24 cellular contexts compared by ENCODE assay signal in the genomic region with DNA sequence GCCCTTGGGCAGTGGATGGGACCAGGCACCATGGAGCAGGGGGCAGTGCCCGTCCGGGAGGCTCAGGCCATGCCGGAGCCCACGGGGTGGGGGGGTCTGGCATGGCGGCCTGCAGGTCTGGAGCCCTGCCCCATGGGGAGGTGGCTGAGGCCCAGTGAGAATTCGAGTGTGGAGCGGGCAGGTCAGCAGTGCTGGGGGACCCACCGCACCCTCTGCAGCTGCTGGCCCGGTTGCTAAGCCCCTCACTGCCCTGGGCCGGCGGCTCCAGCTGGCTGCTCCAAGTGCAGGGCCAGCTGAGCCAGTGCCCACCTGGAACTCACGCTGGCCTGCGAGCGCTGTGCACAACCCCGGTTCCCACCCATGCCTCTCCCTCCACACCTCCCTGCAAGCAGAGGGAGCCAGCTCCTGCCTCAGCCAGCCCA.
"Had no signal": no experiment of that assay in that cellular context is flagged by ENCODE, and none has a peak within 500 bp of the region (broad histone marks: within the 10 kb centered on the region; RNA-seq: fewer than 3 reads in every experiment).

No MANE protein-coding gene starts in this region.

- H3K4me3 Mint-ChIP-seq: activated CD4-positive, alpha-beta memory T cell treated with anti-CD3 and anti-CD28 coated beads for 36 hours; activated CD4-positive, alpha-beta T cell treated with anti-CD3 and anti-CD28 coated beads for 36 hours; activated CD4-positive, alpha-beta T cell treated with anti-CD3 and anti-CD28 coated beads, Interleukin-2, amount 10 ng/mL, durations not matched to agents 24 days and 14 days; activated naive CD4-positive, alpha-beta T cell treated with anti-CD3 and anti-CD28 coated beads for 36 hours; activated naive CD4-positive, alpha-beta T cell treated with anti-CD3 and anti-CD28 coated beads, Interleukin-2, amount 50 U/mL, for 24 hours; activated naive CD8-positive, alpha-beta T cell treated with anti-CD3 and anti-CD28 coated beads for 36 hours; activated naive CD8-positive, alpha-beta T cell treated with anti-CD3 and anti-CD28 coated beads, Interleukin-2, amount 50 U/mL, for 24 hours; activated T-cell treated with anti-CD3 and anti-CD28 coated beads, Interleukin-2, amount 50 U/mL, for 24 hours; activated T-cell treated with anti-CD3 and anti-CD28 coated beads, Interleukin-2, amount 50 U/mL, for 72 hours; dendritic cell treated with granulocyte-macrophage colony-stimulating factor and Interleukin-4, amounts not matched to agents 40 ng/mL and 50 ng/mL, for 4 days; endodermal cell had no signal

- H3K4me1 Mint-ChIP-seq: activated CD4-positive, alpha-beta T cell treated with anti-CD3 and anti-CD28 coated beads for 36 hours; activated CD4-positive, alpha-beta T cell treated with anti-CD3 and anti-CD28 coated beads, Interleukin-2, amount 10 ng/mL, durations not matched to agents 24 days and 14 days; activated naive CD4-positive, alpha-beta T cell treated with anti-CD3 and anti-CD28 coated beads, Interleukin-2, amount 50 U/mL, for 24 hours; activated naive CD8-positive, alpha-beta T cell treated with anti-CD3 and anti-CD28 coated beads for 36 hours; activated naive CD8-positive, alpha-beta T cell treated with anti-CD3 and anti-CD28 coated beads, Interleukin-2, amount 50 U/mL, for 24 hours; endodermal cell had no signal

- H3K27me3 ChIP-seq: adrenal gland, body of pancreas, dorsolateral prefrontal cortex had no signal

- ATAC-seq: activated CD4-positive, alpha-beta T cell treated with anti-CD3 and anti-CD28 coated beads for 36 hours; activated naive CD8-positive, alpha-beta T cell treated with anti-CD3 and anti-CD28 coated beads, Interleukin-2, amount 50 U/mL, for 24 hours; activated T-cell treated with anti-CD3 and anti-CD28 coated beads, Interleukin-2, amount 50 U/mL, for 72 hours; body of pancreas; esophagus mucosa had no signal

- H3K36me3 Mint-ChIP-seq: activated CD4-positive, alpha-beta memory T cell treated with anti-CD3 and anti-CD28 coated beads for 36 hours; activated naive CD4-positive, alpha-beta T cell treated with anti-CD3 and anti-CD28 coated beads, Interleukin-2, amount 50 U/mL, for 24 hours; activated naive CD8-positive, alpha-beta T cell treated with anti-CD3 and anti-CD28 coated beads for 36 hours had no signal

- DNase-seq: activated CD4-positive, alpha-beta memory T cell treated with anti-CD3 and anti-CD28 coated beads for 36 hours; activated CD4-positive, alpha-beta T cell treated with anti-CD3 and anti-CD28 coated beads for 36 hours; activated CD4-positive, alpha-beta T cell treated with anti-CD3 and anti-CD28 coated beads, Interleukin-2, amount 10 ng/mL, durations not matched to agents 24 days and 14 days; activated CD4-positive, CD25-positive, alpha-beta regulatory T cell; activated CD4-positive, CD25-positive, alpha-beta regulatory T cell treated with anti-CD3 and anti-CD28 coated beads, Interleukin-2, amount 50 U/mL, for 72 hours; activated CD8-positive, alpha-beta memory T cell treated with anti-CD3 and anti-CD28 coated beads, Interleukin-2, amount 50 U/mL, for 48 hours; activated naive CD4-positive, alpha-beta T cell treated with anti-CD3 and anti-CD28 coated beads for 36 hours; activated naive CD8-positive, alpha-beta T cell treated with anti-CD3 and anti-CD28 coated beads for 36 hours; activated naive CD8-positive, alpha-beta T cell treated with anti-CD3 and anti-CD28 coated beads, Interleukin-2, amount 50 U/mL, for 24 hours; activated T-cell treated with anti-CD3 and anti-CD28 coated beads for 4 hours; activated T-cell treated with anti-CD3 and anti-CD28 coated beads, Interleukin-2, amount 50 U/mL, for 24 hours; activated T-cell treated with anti-CD3 and anti-CD28 coated beads, Interleukin-2, amount 50 U/mL, for 72 hours; adrenal gland; amygdala; body of pancreas; dorsolateral prefrontal cortex; effector memory CD4-positive, alpha-beta T cell; endodermal cell; foreskin fibroblast; T-helper 2 cell had no signal

- H3K9me3 Mint-ChIP-seq: activated naive CD8-positive, alpha-beta T cell treated with anti-CD3 and anti-CD28 coated beads, Interleukin-2, amount 50 U/mL, for 24 hours had no signal

- H3K4me1 ChIP-seq: adrenal gland, body of pancreas had no signal

- H3K36me3 ChIP-seq: adrenal gland had no signal

- H3K9me3 ChIP-seq: adrenal gland, body of pancreas had no signal

- H3K4me3 ChIP-seq: adrenal gland, body of pancreas, coronary artery, dorsolateral prefrontal cortex had no signal

- H3K27ac Mint-ChIP-seq: activated CD4-positive, alpha-beta memory T cell treated with anti-CD3 and anti-CD28 coated beads for 36 hours; activated CD4-positive, alpha-beta T cell treated with anti-CD3 and anti-CD28 coated beads for 36 hours; activated CD4-positive, alpha-beta T cell treated with anti-CD3 and anti-CD28 coated beads, Interleukin-2, amount 10 ng/mL, durations not matched to agents 24 days and 14 days; activated naive CD4-positive, alpha-beta T cell treated with anti-CD3 and anti-CD28 coated beads for 36 hours; activated naive CD4-positive, alpha-beta T cell treated with anti-CD3 and anti-CD28 coated beads, Interleukin-2, amount 50 U/mL, for 24 hours; activated naive CD8-positive, alpha-beta T cell treated with anti-CD3 and anti-CD28 coated beads for 36 hours; activated naive CD8-positive, alpha-beta T cell treated with anti-CD3 and anti-CD28 coated beads, Interleukin-2, amount 50 U/mL, for 24 hours; activated T-cell treated with anti-CD3 and anti-CD28 coated beads, Interleukin-2, amount 50 U/mL, for 24 hours; activated T-cell treated with anti-CD3 and anti-CD28 coated beads, Interleukin-2, amount 50 U/mL, for 72 hours; dendritic cell treated with granulocyte-macrophage colony-stimulating factor and Interleukin-4, amounts not matched to agents 40 ng/mL and 50 ng/mL, for 4 days; endodermal cell had no signal

- H3K27ac ChIP-seq: adrenal gland, body of pancreas, coronary artery, dorsolateral prefrontal cortex had no signal
